Comparison of ENCODE assay signal across 10 cellular contexts in the genomic region with DNA sequence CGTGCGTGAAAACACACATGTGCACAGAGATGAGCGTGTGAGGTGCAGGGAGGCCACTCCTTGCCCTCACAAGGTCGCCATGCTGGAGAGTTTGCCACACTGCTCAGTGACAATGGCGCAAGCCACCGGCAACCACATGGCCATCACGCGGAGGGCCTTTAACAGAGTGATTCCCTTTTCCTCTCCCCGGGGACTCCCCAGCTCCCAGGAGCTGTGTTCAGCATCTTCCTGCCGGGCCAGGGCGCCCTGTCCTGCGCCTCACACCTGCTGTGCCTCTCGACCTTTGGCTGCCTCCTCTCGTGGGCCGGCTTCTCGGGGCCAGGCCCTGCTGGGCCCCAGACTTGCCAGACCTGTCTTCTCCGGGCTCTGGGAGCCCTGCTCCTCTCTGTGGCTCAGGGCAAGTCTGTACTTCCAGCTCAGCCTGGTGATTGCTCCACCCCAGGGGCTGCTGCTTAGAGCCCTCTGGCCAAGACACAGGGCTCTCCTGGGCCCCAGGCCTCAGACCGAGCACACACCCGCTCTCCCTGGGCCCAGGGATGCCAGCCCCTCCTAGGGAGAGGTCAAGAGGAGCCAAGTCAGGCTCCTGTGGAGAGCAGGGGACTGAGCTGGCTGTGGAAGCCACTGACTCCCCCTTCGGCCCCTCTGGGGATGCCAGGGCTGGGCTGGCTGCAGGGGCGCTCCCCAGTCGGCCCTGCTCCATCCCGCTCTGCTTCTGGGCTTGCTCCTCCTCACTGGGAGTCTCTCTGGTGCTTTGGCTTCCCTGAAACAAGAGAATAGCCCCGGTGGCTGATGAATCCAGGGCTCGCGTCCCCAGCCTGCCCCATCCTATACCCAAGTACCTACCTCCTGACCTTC.
DNase-seq lines count a peak whose midpoint lies in the region; ATAC-seq and TF ChIP-seq lines count a peak whose summit lies in the region.
"Had no signal": no experiment of that assay in that cellular context is flagged by ENCODE, and none has a peak within 500 bp of the region (broad histone marks: within the 10 kb centered on the region; RNA-seq: fewer than 3 reads in every experiment).

No MANE protein-coding gene starts in this region.

- no peaks in the 10 kb centered on the region for H3K36me3 Mint-ChIP-seq in stimulated activated memory B cell treated with anti-CD40 and anti-IgM and Interleukin-4, amounts not matched to agents 10 μg/mL and 1 μg/mL and 100 μg/mL, for 72 hours
- no peaks in the 10 kb centered on the region for H3K36me3 Mint-ChIP-seq in nephron progenitor cell (ENCODE audit: low read depth)

- no peaks in the 10 kb centered on the region for H3K27me3 Mint-ChIP-seq in stimulated activated memory B cell treated with anti-CD40 and anti-IgM and Interleukin-4, amounts not matched to agents 10 μg/mL and 1 μg/mL and 100 μg/mL, for 72 hours
- peaks cover 13% of the 10 kb centered on the region for H3K27me3 Mint-ChIP-seq in nephron progenitor cell (ENCODE audit: low read depth, poor library complexity)

- no peak for ATAC-seq in stimulated activated memory B cell treated with anti-CD40 and anti-IgM and Interleukin-4, amounts not matched to agents 10 μg/mL and 1 μg/mL and 100 μg/mL, for 72 hours
- ATAC-seq in GM21528 (IDR thresholded peaks at IDR 0.05; ENCODE audit: low FRiP score, unreplicated experiment): no peak
- ATAC-seq: foreskin keratinocyte, Panc1 had no signal

- H3K27ac ChIP-seq in epithelial cell of prostate: peak overlapping the region; percentile 52
- H3K27ac ChIP-seq: foreskin keratinocyte had no signal

- no peak for TF ChIP-seq CTCF in nephron progenitor cell (IDR thresholded peaks at IDR 0.05)

- H3K4me3 Mint-ChIP-seq in stimulated activated memory B cell treated with anti-CD40 and anti-IgM and Interleukin-4, amounts not matched to agents 10 μg/mL and 1 μg/mL and 100 μg/mL, for 72 hours: peak overlapping the region; percentile 15
- no peak overlapping the region for H3K4me3 Mint-ChIP-seq in nephron progenitor cell

- H3K9me3 Mint-ChIP-seq in stimulated activated memory B cell treated with anti-CD40 and anti-IgM and Interleukin-4, amounts not matched to agents 10 μg/mL and 1 μg/mL and 100 μg/mL, for 72 hours: no peaks in the 10 kb centered on the region
- no peaks in the 10 kb centered on the region for H3K9me3 Mint-ChIP-seq in nephron progenitor cell

- DNase-seq in MV-4-11 (lab: John Stamatoyannopoulos, UW) (peak; percentile 32), epithelial cell of prostate (ENCODE audit: low read depth, low spot score) (no peak), HCEC 1CT (no peak), nephron progenitor cell (no peak)
- DNase-seq: activated CD4-positive, alpha-beta T cell treated with anti-CD3 and anti-CD28 coated beads, Interleukin-2, amount 50 U/mL, for 48 hours; foreskin keratinocyte; NCI-H2029 treated with DMSO at 0.1 percent for 48 hours had no signal

- H3K27ac Mint-ChIP-seq in stimulated activated memory B cell treated with anti-CD40 and anti-IgM and Interleukin-4, amounts not matched to agents 10 μg/mL and 1 μg/mL and 100 μg/mL, for 72 hours: peak overlapping the region; percentile 23
- H3K27ac Mint-ChIP-seq in nephron progenitor cell: no peak overlapping the region

- peaks cover 32% of the 10 kb centered on the region for H3K4me1 Mint-ChIP-seq in stimulated activated memory B cell treated with anti-CD40 and anti-IgM and Interleukin-4, amounts not matched to agents 10 μg/mL and 1 μg/mL and 100 μg/mL, for 72 hours
- H3K4me1 Mint-ChIP-seq in nephron progenitor cell: peaks cover 49% of the 10 kb centered on the region
